In genomic region chr10:32207544-32207943, GRCh38 we compare ENCODE assay signal across 9 cellular contexts.
DNase-seq lines count a peak whose midpoint lies in the region; ATAC-seq and TF ChIP-seq lines count a peak whose summit lies in the region.
"Had no signal": no experiment of that assay in that cellular context is flagged by ENCODE, and none has a peak within 500 bp of the region (broad histone marks: within the 10 kb centered on the region; RNA-seq: fewer than 3 reads in every experiment).

No MANE protein-coding gene starts in this region.

- H3K4me1 ChIP-seq in colonic mucosa (no peaks in the 10 kb centered on the region), thyroid gland (no peaks in the 10 kb centered on the region)

- 57 to 67% methylated on average over 2 of the region's 2 CpGs for WGBS in thyroid gland, 2 donors

- no peaks in the 10 kb centered on the region for H3K27me3 ChIP-seq in CD4-positive, alpha-beta T cell (ENCODE audit: control insufficient read depth, insufficient read depth, low read length)
- H3K27me3 ChIP-seq in MG63 = no peaks in the 10 kb centered on the region
- no peaks in the 10 kb centered on the region for H3K27me3 ChIP-seq in colonic mucosa
- no peaks in the 10 kb centered on the region for H3K27me3 ChIP-seq in thyroid gland

- H3K4me3 Mint-ChIP-seq in CD4-positive, alpha-beta T cell = no peak overlapping the region

- POLR2A ChIA-PET in CD4-positive, alpha-beta T cell (lab: Charles Lee) = no interaction called here

- peak; percentile 27 to 58 (median 38) for DNase-seq in CD4-positive, alpha-beta T cell
- DNase-seq in MG63 (peak; percentile 35), colonic mucosa (peak; percentile 77), mucosa of gallbladder (ENCODE audit: low spot score) (peak; percentile 67), thyroid gland (peak; percentile 18 to 19), inferior parietal cortex (ENCODE audit: extremely low spot score) (no peak)
- peak; percentile 29 to 46 for DNase-seq in activated CD4-positive, alpha-beta T cell treated with anti-CD3 and anti-CD28 coated beads for 24 hours (ENCODE audit: low read depth in 2 of 2)

- H3K36me3 Mint-ChIP-seq in CD4-positive, alpha-beta T cell (ENCODE audit: low read depth) = no peaks in the 10 kb centered on the region

- intact Hi-C loops in CD4-positive, alpha-beta T cell (cut with DNase I, micrococcal nuclease) = loop anchor here (2.0 to 5.0 kb wide), 2 partner anchors 17 to 345 kb away; no protein-coding TSS in a partner anchor
- intact Hi-C loops in colonic mucosa (cut with DNase I) = no loop called here
- intact Hi-C loops in thyroid gland (cut with DNase I) = no loop called here

- H3K4me1 Mint-ChIP-seq in CD4-positive, alpha-beta T cell (ENCODE audit: low read depth) = peaks cover 5% of the 10 kb centered on the region

- no peak for TF ChIP-seq POLR2A in thyroid gland (IDR thresholded peaks at IDR 0.05)

- H3K36me3 ChIP-seq in MG63 (no peaks in the 10 kb centered on the region), colonic mucosa (no peaks in the 10 kb centered on the region), thyroid gland (no peaks in the 10 kb centered on the region)

- H3K27ac ChIP-seq in CD4-positive, alpha-beta T cell (ENCODE audit: low read depth, low read length) = no peak overlapping the region
- no peak overlapping the region for H3K27ac ChIP-seq in colonic mucosa
- no peak overlapping the region for H3K27ac ChIP-seq in thyroid gland
- H3K27ac ChIP-seq: skin epidermis had no signal

- H3K27me3 Mint-ChIP-seq in CD4-positive, alpha-beta T cell = no peaks in the 10 kb centered on the region

- H3K4me3 ChIP-seq in MG63 (no peak overlapping the region), colonic mucosa (no peak overlapping the region), thyroid gland (replicated peaks in 1 of 3) (no peak overlapping the region)
- H3K4me3 ChIP-seq: skin epidermis had no signal

- no peaks in the 10 kb centered on the region for H3K9me3 Mint-ChIP-seq in CD4-positive, alpha-beta T cell

- ATAC-seq in CD4-positive, alpha-beta T cell (ENCODE audit: poor library complexity) = peak; percentile 86
- peak; percentile 71 for ATAC-seq in GM19463 (IDR thresholded peaks at IDR 0.05; ENCODE audit: unreplicated experiment)

- no peak overlapping the region for H3K27ac Mint-ChIP-seq in CD4-positive, alpha-beta T cell

- no peak overlapping the region for H3K9ac ChIP-seq in colonic mucosa (ENCODE audit: low read depth in 2 of 2, low read length in 2 of 2)

- TF ChIP-seq CTCF in CD4-positive, alpha-beta T cell (IDR thresholded peaks at IDR 0.05) = peak; percentile 68
- TF ChIP-seq CTCF in colonic mucosa (IDR thresholded peaks at IDR 0.05) = peak; percentile 78
- TF ChIP-seq CTCF in thyroid gland (IDR thresholded peaks at IDR 0.05) = peak in 4 of 6 experiments; percentile 15 to 46 (median 22)

- no peaks in the 10 kb centered on the region for H3K9me3 ChIP-seq in CD4-positive, alpha-beta T cell (ENCODE audit: control insufficient read depth, low read length)
- H3K9me3 ChIP-seq in MG63 (no peaks in the 10 kb centered on the region), colonic mucosa (no peaks in the 10 kb centered on the region), thyroid gland (no peaks in the 10 kb centered on the region)

- CTCF ChIA-PET in CD4-positive, alpha-beta T cell (lab: Charles Lee) = interaction anchor here (1.0 kb wide), 1 partner anchor 18 kb away, joined by 6 read pairs; no protein-coding TSS in a partner anchor

Comparison
In these comparisons a context has a peak if more than half of its experiments do, and no peak if none do; other contexts are left out.
1. CTCF ChIP-seq: peak in every context shown above with its lines; median percentile 78 in colonic mucosa; 68 in CD4-positive, alpha-beta T cell; 22 in thyroid gland.
2. intact Hi-C loops: an anchor here in CD4-positive, alpha-beta T cell (2.0 to 5.0 kb wide); none called in colonic mucosa and thyroid gland.